Comparison of ENCODE assay signal across 21 cellular contexts in the genomic region with DNA sequence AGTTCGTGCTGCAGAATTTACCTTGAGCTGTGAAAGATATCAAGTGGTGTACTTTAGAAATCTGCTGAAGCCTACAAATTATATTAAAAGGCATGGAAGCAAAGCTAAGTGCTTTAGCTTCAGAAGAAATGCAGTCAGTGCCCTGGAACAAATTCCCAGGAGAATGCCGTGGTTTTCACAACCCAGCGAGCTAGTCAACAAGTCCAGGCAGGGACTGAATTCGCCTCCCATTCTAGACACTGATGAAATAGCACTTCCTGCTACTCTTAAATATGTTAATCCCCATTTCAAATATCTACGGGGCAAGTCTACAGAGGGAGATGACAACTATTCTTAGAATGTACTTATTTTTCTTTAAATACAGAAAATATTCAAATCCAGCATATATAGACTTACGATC.
DNase-seq lines count a peak whose midpoint lies in the region; ATAC-seq and TF ChIP-seq lines count a peak whose summit lies in the region.
"Had no signal": no experiment of that assay in that cellular context is flagged by ENCODE, and none has a peak within 500 bp of the region (broad histone marks: within the 10 kb centered on the region; RNA-seq: fewer than 3 reads in every experiment).

No MANE protein-coding gene starts in this region.

- no peak for TF ChIP-seq EP300 in gastroesophageal sphincter (IDR thresholded peaks at IDR 0.05)

- no peak for ATAC-seq in gastroesophageal sphincter
- ATAC-seq: HepG2, left colon, mucosa of descending colon had no signal

- H3K9me3 ChIP-seq in gastroesophageal sphincter: no peaks in the 10 kb centered on the region
- H3K9me3 ChIP-seq: mucosa of descending colon, ovary, testis had no signal

- DNase-seq in GM03348 (ENCODE audit: low spot score) (peak; percentile 24), NCI-H2107 treated with DMSO at 0.1 percent for 48 hours (lab: John Stamatoyannopoulos, UW; ENCODE audit: unreplicated experiment) (peak; percentile 70), epithelial cell of prostate (ENCODE audit: low read depth, low spot score) (peak; percentile 64), renal cortical epithelial cell (ENCODE audit: low read depth) (peak; percentile 94), anterior cingulate cortex (lab: John Stamatoyannopoulos, UW) (no peak)
- DNase-seq in activated naive CD4-positive, alpha-beta T cell (lab: John Stamatoyannopoulos, UW): no peak
- DNase-seq: activated CD4-positive, alpha-beta T cell treated with anti-CD3 and anti-CD28 coated beads, Interleukin-2, amount 50 U/mL, for 1 hour; activated naive CD4-positive, alpha-beta T cell treated with anti-CD3 and anti-CD28 coated beads, Interleukin-2, amount 50 U/mL, for 16 hours; brain microvascular endothelial cell; DMS 273 treated with DMSO at 0.1 percent for 48 hours; HCEC 1CT; hippocampal formation; left colon; MM.1S; mucosa of descending colon; ovary; testis had no signal

- H3K27ac ChIP-seq in epithelial cell of prostate (peak overlapping the region; percentile 74), gastroesophageal sphincter (no peak overlapping the region)
- H3K27ac ChIP-seq: brain microvascular endothelial cell, esophagus muscularis mucosa, ovary, testis had no signal

- no peaks in the 10 kb centered on the region for H3K36me3 ChIP-seq in gastroesophageal sphincter
- H3K36me3 ChIP-seq: brain microvascular endothelial cell, esophagus muscularis mucosa, ovary had no signal

- WGBS in gastroesophageal sphincter (ENCODE audit: low coverage in 1 of 2), 2 donors: 70 to 77% methylated on average over 5 to 6 of the region's 6 CpGs

- TF ChIP-seq CTCF in gastroesophageal sphincter (IDR thresholded peaks at IDR 0.05): no peak

- H3K4me3 ChIP-seq in gastroesophageal sphincter: no peak overlapping the region
- H3K4me3 ChIP-seq: esophagus muscularis mucosa, mucosa of descending colon, ovary, skin epidermis, testis had no signal

- no peak for TF ChIP-seq POLR2A in gastroesophageal sphincter (IDR thresholded peaks at IDR 0.05)

- no peaks in the 10 kb centered on the region for H3K27me3 ChIP-seq in gastroesophageal sphincter
- H3K27me3 ChIP-seq: brain microvascular endothelial cell, ovary, testis had no signal

- no peaks in the 10 kb centered on the region for H3K4me1 ChIP-seq in gastroesophageal sphincter
- H3K4me1 ChIP-seq: esophagus muscularis mucosa, testis had no signal

Comparison
In these comparisons a context has a peak if more than half of its experiments do, and no peak if none do; other contexts are left out.
1. DNase-seq: peak in GM03348 (single experiment), NCI-H2107 treated with DMSO at 0.1 percent for 48 hours (single experiment), epithelial cell of prostate (single experiment) and renal cortical epithelial cell (single experiment); none in activated naive CD4-positive, alpha-beta T cell (0 of 4) and anterior cingulate cortex (0 of 58).